In genomic region chr19:12891553-12892021, GRCh38 we compare ENCODE assay signal across 8 cellular contexts. TPM values are rescaled to one million over a fixed set of nuclear protein-coding genes. Genes with fewer than 3 reads are reported as not detected.
DNase-seq lines count a peak whose midpoint lies in the region; ATAC-seq, FAIRE-seq and TF ChIP-seq lines count a peak whose summit lies in the region.

No MANE protein-coding gene starts in this region.

- H3K9me3 ChIP-seq in heart left ventricle = no peaks in the 10 kb centered on the region
- H3K9me3 ChIP-seq in K562 (replicated peaks; ENCODE audit: control insufficient read depth, insufficient read depth, low read depth, low read length) = no peaks in the 10 kb centered on the region
- no peaks in the 10 kb centered on the region for H3K9me3 ChIP-seq in uterus

- H3K27me3 Mint-ChIP-seq in memory B cell = no peaks in the 10 kb centered on the region

- TSS peak; percentile 70 for BruUV-seq in K562 (replicated peaks; lab: Mats Ljungman, UMichigan)

- H3K27ac ChIP-seq in heart left ventricle (peak overlapping the region in 7 of 12 donors; percentile 64 to 85 (median 74)), K562 (ENCODE audit: extremely low read depth, low read depth, low read length) (peak overlapping the region; percentile 68), uterus (peak overlapping the region; percentile 61 to 85)

- H3K4me2 ChIP-seq in K562 (ENCODE audit: insufficient read depth, low read length) = peak overlapping the region; percentile 95

- H2AFZ ChIP-seq in K562 (ENCODE audit: low read depth, low read length) = peak overlapping the region; percentile 69; the same call in 1 of the 2 replicates

- peak overlapping the region; percentile 71 to 99 for H3K9ac ChIP-seq in K562 (ENCODE audit: insufficient read depth in 1 of 2, low read depth in 2 of 2, low read length in 2 of 2)

- H3K4me3 ChIP-seq in heart left ventricle (peak overlapping the region; percentile 71 to 98 (median 86)), K562 (peak overlapping the region; percentile 88), uterus (peak overlapping the region; percentile 92 to 94)

- peaks cover 32% of the 10 kb centered on the region for H3K79me2 ChIP-seq in K562 (ENCODE audit: control insufficient read depth, insufficient read depth, low read length)

- ATAC-seq in heart left ventricle (peak in 1 of 4 donors; percentile 2), Right ventricle myocardium inferior (no peak), K562 (no peak), memory B cell (ENCODE audit: low read depth) (no peak)

- peak overlapping the region; percentile 90 for H3K27ac Mint-ChIP-seq in memory B cell

- DNase-seq in heart left ventricle = no peak
- no peak for DNase-seq in Right ventricle myocardium inferior (ENCODE audit: missing footprints)
- DNase-seq in K562 (ENCODE audit: extremely low read depth in 1 of 4, low spot score in 3 of 4) = peak in 3 of 4 experiments; percentile 28 to 68 (median 65)
- DNase-seq in memory B cell (ENCODE audit: low spot score in 2 of 2) = peak in 1 of 2 donors; percentile 23
- no peak for DNase-seq in uterus
- no peak for DNase-seq in D341Med (ENCODE audit: low spot score)
- no peak for DNase-seq in DMS79 (lab: John Stamatoyannopoulos, UW)
- DNase-seq in medulla oblongata (ENCODE audit: extremely low spot score) = no peak

- 7 to 8% (median 8%) methylated on average over 22 to 26 of the region's 26 CpGs for WGBS in heart left ventricle, 4 donors
- WGBS in K562 (ENCODE audit: insufficient coverage, low coverage, missing lambda C conversion rate) = 2% methylated on average over 21 of the region's 26 CpGs

- no peak for FAIRE-seq in K562 (lab: Jason Lieb, UNC)

- CTCF ChIA-PET in K562 (lab: Yijun Ruan, JAX; ENCODE audit: low intra/inter-chr PET ratio) = interaction anchor here (0.7 kb wide), 1 partner anchor 186 kb away, joined by 3 read pairs; no protein-coding TSS in a partner anchor

- in situ Hi-C loops in K562 (cut with MboI) = no loop called here

- H3K4me1 Mint-ChIP-seq in memory B cell = peaks cover 17% of the 10 kb centered on the region

- TF ChIP-seq EP300 in K562 (IDR thresholded peaks at IDR 0.05; ENCODE audit: low read length) = no peak

- no peak for TF ChIP-seq RAD21 in K562 (CRISPR knock-in tag; conservative IDR thresholded peaks at IDR 0.05 in 1 of 2, IDR thresholded peaks at IDR 0.05 in 1 of 2)

- H3K27me3 ChIP-seq in heart left ventricle = peaks cover 0 to 6% (median 0%) of the 10 kb centered on the region in 9 donors
- no peaks in the 10 kb centered on the region for H3K27me3 ChIP-seq in K562 (ENCODE audit: control insufficient read depth in 2 of 2, insufficient read depth in 2 of 2, low read length in 2 of 2)
- H3K27me3 ChIP-seq in uterus = no peaks in the 10 kb centered on the region

- no peak for TF ChIP-seq CTCF in heart left ventricle (IDR thresholded peaks at IDR 0.05)
- no peak for TF ChIP-seq CTCF in K562 (IDR thresholded peaks at IDR 0.05 in 2 of 3, conservative IDR thresholded peaks at IDR 0.05 in 1 of 3; ENCODE audit: insufficient read depth in 2 of 3, low read depth in 1 of 3, low read length in 3 of 3)
- no peak for TF ChIP-seq CTCF in uterus (IDR thresholded peaks at IDR 0.05)

- POLR2A ChIA-PET in K562 (lab: Yijun Ruan, JAX) = interaction anchor here (0.6 to 1.9 kb wide), 13 partner anchors 9 to 205 kb away, joined by 3 to 7 read pairs (median 4); partner anchors contain the start of gene SYCE2

- intact Hi-C loops in heart left ventricle (cut with DNase I) = loop anchor here in 2 of 10 donors (2.0 to 10.0 kb wide), 2 partner anchors 47 to 63 kb away; partner anchors contain the start of genes CALR (in 1 of the 2) and GADD45GIP1 (in 1 of the 2)
- intact Hi-C loops in Right ventricle myocardium inferior (cut with DNase I) = loop anchor here (2.0 kb wide), 1 partner anchor 27 kb away; the partner anchor contains the start of gene SYCE2
- intact Hi-C loops in K562 (cut with micrococcal nuclease) = loop anchor here (1.0 kb wide), 1 partner anchor 28 kb away; the partner anchor contains the start of gene SYCE2
- intact Hi-C loops in uterus (cut with DNase I; ENCODE audit: low total_unique reads) = no loop called here

- peaks cover 12% of the 10 kb centered on the region for H3K36me3 Mint-ChIP-seq in memory B cell

- peak overlapping the region; percentile 93 for H3K4me3 Mint-ChIP-seq in memory B cell

- no peaks in the 10 kb centered on the region for H3K9me1 ChIP-seq in K562 (ENCODE audit: control insufficient read depth, insufficient read depth, low read length)

- TF ChIP-seq POLR2A in heart left ventricle (IDR thresholded peaks at IDR 0.05) = no peak
- no peak for TF ChIP-seq POLR2A in K562 (conservative IDR thresholded peaks at IDR 0.05)
- TF ChIP-seq POLR2A in uterus (IDR thresholded peaks at IDR 0.05) = no peak

- H3K4me1 ChIP-seq in heart left ventricle (peaks cover 0 to 22% (median 11%) of the 10 kb centered on the region in 12 donors), K562 (replicated peaks in 1 of 2; ENCODE audit: control insufficient read depth in 2 of 2, insufficient read depth in 2 of 2, low read length in 2 of 2) (peaks cover 15 to 53% of the 10 kb centered on the region in 2 experiments; a peak in 4 of 5 replicates), uterus (peaks cover 0 to 6% of the 10 kb centered on the region in 2 donors)

- H4K20me1 ChIP-seq in K562 (replicated peaks; ENCODE audit: control insufficient read depth, insufficient read depth, low read length) = peaks cover 5% of the 10 kb centered on the region; the same call in 1 of the 2 replicates

- H3K9me3 Mint-ChIP-seq in memory B cell = no peaks in the 10 kb centered on the region

- H3K36me3 ChIP-seq in heart left ventricle = peaks cover 0 to 31% (median 25%) of the 10 kb centered on the region in 9 donors
- peaks cover 34% of the 10 kb centered on the region; the same call in 2 of the 3 replicates for H3K36me3 ChIP-seq in K562 (ENCODE audit: control insufficient read depth, insufficient read depth, low read length)
- no peaks in the 10 kb centered on the region for H3K36me3 ChIP-seq in uterus

RNA-seq across cellular contexts. Expression of gene GCDH, which starts 0.6 kb away (rescaled TPM):
- total RNA-seq in heart left ventricle (100 to 1,000 TPM in 1 of 9 donors, 10 to 100 TPM in 8; 29.8 to 105 (median 46.7) TPM), Right ventricle myocardium inferior (33.4 TPM), K562 (2014; rRNA removed) (25.7 and 37.9 TPM in 2 replicates), K562 (2014; rRNA removed; fragmentation: Illumina TruSeq; extraction: Trizol) (11.5 and 17.7 TPM in 2 replicates), K562 (2015; rRNA removed; fragmentation: Illumina TruSeq; extraction: Trizol) (19.1 and 21.3 TPM in 2 replicates), K562 (2021) (40.1 and 47.5 TPM in 2 replicates), uterus (10 to 100 TPM in 3 of 4 donors, 1 to 10 TPM in 1; 6.8 to 47.9 (median 18.2) TPM)
- polyA plus RNA-seq in heart left ventricle (100 to 1,000 TPM in 1 of 2 donors, 10 to 100 TPM in 1; 28.7 to 107 TPM), K562 (2011; rRNA removed) (16.8 and 19.8 TPM in 2 replicates), K562 (2014; fragmentation: Illumina TruSeq; extraction: Trizol) (20.6 and 38.9 TPM in 2 replicates), K562 (2014; fragmentation: Nextera tagmentation; extraction: Ambion mirVana) (1 to 10 TPM; 2.9 to 5.5 TPM), K562 (2014; rRNA removed) (44.7 and 50.8 TPM in 2 replicates)
- total RNA-seq in K562 (2011; cell fraction: chromatin; rRNA removed; ENCODE audit: low replicate concordance) = 55.0 and 139 TPM in 2 replicates
- 92.4 and 115 TPM in 2 replicates for total RNA-seq in K562 (2011; cell fraction: nucleolus; rRNA removed)
- 67.1 and 68.3 TPM in 2 replicates for total RNA-seq in K562 (2011; cell fraction: nucleoplasm; rRNA removed)
- polyA plus RNA-seq in K562 (2011; cell fraction: cytosol; rRNA removed) = 38.3 and 58.8 TPM in 2 replicates
- polyA plus RNA-seq in K562 (2011; cell fraction: nucleus; rRNA removed) = 44.2 and 61.1 TPM in 2 replicates
- 12.4 and 34.6 TPM in 2 replicates for polyA plus RNA-seq in K562 (2012)
- 12.1 and 21.1 TPM in 2 replicates for polyA minus RNA-seq in K562 (2011; rRNA and poly(A)+ RNA removed)
- polyA minus RNA-seq in K562 (2011; cell fraction: cytosol; rRNA and poly(A)+ RNA removed) = 17.9 and 18.6 TPM in 2 replicates
- 26.5 and 27.9 TPM in 2 replicates for polyA minus RNA-seq in K562 (2011; cell fraction: nucleus; rRNA and poly(A)+ RNA removed)

RNA-seq across cellular contexts. Expression of gene KLF1, which starts 4.6 kb away (rescaled TPM):
- total RNA-seq in heart left ventricle (under 1 TPM in 2 of 9 donors, not detected in 7; 0.19 to 0.25 TPM), Right ventricle myocardium inferior (not detected), K562 (2014; rRNA removed) (163 and 229 TPM in 2 replicates), K562 (2014; rRNA removed; fragmentation: Illumina TruSeq; extraction: Trizol) (26.9 and 40.3 TPM in 2 replicates), K562 (2015; rRNA removed; fragmentation: Illumina TruSeq; extraction: Trizol) (76.4 and 81.8 TPM in 2 replicates), K562 (2021) (144 and 168 TPM in 2 replicates), uterus (under 1 TPM in 2 of 4 donors, not detected in 2; 0.77 to 0.97 TPM)
- polyA plus RNA-seq in heart left ventricle (not detected), K562 (2011; rRNA removed) (47.3 and 58.8 TPM in 2 replicates), K562 (2014; fragmentation: Illumina TruSeq; extraction: Trizol) (38.0 and 76.5 TPM in 2 replicates), K562 (2014; fragmentation: Nextera tagmentation; extraction: Ambion mirVana) (1 to 10 TPM; 8.4 to 9.3 TPM), K562 (2014; rRNA removed) (111 and 113 TPM in 2 replicates)
- 6.4 and 26.3 TPM in 2 replicates for total RNA-seq in K562 (2011; cell fraction: chromatin; rRNA removed; ENCODE audit: low replicate concordance)
- 42.0 and 42.9 TPM in 2 replicates for total RNA-seq in K562 (2011; cell fraction: nucleolus; rRNA removed)
- 23.0 and 24.3 TPM in 2 replicates for total RNA-seq in K562 (2011; cell fraction: nucleoplasm; rRNA removed)
- 72.0 and 223 TPM in 2 replicates for polyA plus RNA-seq in K562 (2011; cell fraction: cytosol; rRNA removed)
- polyA plus RNA-seq in K562 (2011; cell fraction: nucleus; rRNA removed) = 45.6 and 85.0 TPM in 2 replicates
- polyA plus RNA-seq in K562 (2012) = 70.7 and 93.0 TPM in 2 replicates
- polyA minus RNA-seq in K562 (2011; rRNA and poly(A)+ RNA removed) = 11.6 and 17.2 TPM in 2 replicates
- 35.4 and 37.3 TPM in 2 replicates for polyA minus RNA-seq in K562 (2011; cell fraction: cytosol; rRNA and poly(A)+ RNA removed)
- 23.3 and 27.4 TPM in 2 replicates for polyA minus RNA-seq in K562 (2011; cell fraction: nucleus; rRNA and poly(A)+ RNA removed)

RNA-seq across cellular contexts. Expression of gene DNASE2, which starts 10.3 kb away (rescaled TPM):
- total RNA-seq in heart left ventricle (10 to 100 TPM; 15.9 to 41.1 (median 23.3) TPM), Right ventricle myocardium inferior (18.8 TPM), K562 (2014; rRNA removed) (20.1 and 22.1 TPM in 2 replicates), K562 (2014; rRNA removed; fragmentation: Illumina TruSeq; extraction: Trizol) (15.4 and 17.4 TPM in 2 replicates), K562 (2015; rRNA removed; fragmentation: Illumina TruSeq; extraction: Trizol) (17.8 and 20.2 TPM in 2 replicates), K562 (2021) (21.1 and 25.4 TPM in 2 replicates), uterus (10 to 100 TPM; 19.0 to 65.8 (median 31.0) TPM)
- polyA plus RNA-seq in heart left ventricle (10 to 100 TPM; 11.7 to 31.7 TPM), K562 (2011; rRNA removed) (19.0 and 38.0 TPM in 2 replicates), K562 (2014; fragmentation: Illumina TruSeq; extraction: Trizol) (20.3 and 31.2 TPM in 2 replicates), K562 (2014; fragmentation: Nextera tagmentation; extraction: Ambion mirVana) (1 to 10 TPM; 4.4 to 6.1 TPM), K562 (2014; rRNA removed) (27.0 and 29.8 TPM in 2 replicates)
- 27.4 and 52.2 TPM in 2 replicates for total RNA-seq in K562 (2011; cell fraction: chromatin; rRNA removed; ENCODE audit: low replicate concordance)
- 66.1 and 75.4 TPM in 2 replicates for total RNA-seq in K562 (2011; cell fraction: nucleolus; rRNA removed)
- 43.7 and 50.4 TPM in 2 replicates for total RNA-seq in K562 (2011; cell fraction: nucleoplasm; rRNA removed)
- polyA plus RNA-seq in K562 (2011; cell fraction: cytosol; rRNA removed) = 38.9 and 53.7 TPM in 2 replicates
- 5.7 and 9.8 TPM in 2 replicates for polyA plus RNA-seq in K562 (2011; cell fraction: nucleus; rRNA removed)
- 23.6 and 112 TPM in 2 replicates for polyA plus RNA-seq in K562 (2012)
- polyA minus RNA-seq in K562 (2011; rRNA and poly(A)+ RNA removed) = 12.8 and 19.9 TPM in 2 replicates
- 13.2 and 19.3 TPM in 2 replicates for polyA minus RNA-seq in K562 (2011; cell fraction: cytosol; rRNA and poly(A)+ RNA removed)
- polyA minus RNA-seq in K562 (2011; cell fraction: nucleus; rRNA and poly(A)+ RNA removed) = 3.6 and 8.9 TPM in 2 replicates

RNA-seq across cellular contexts. Expression of gene SYCE2, which starts 27.5 kb away (rescaled TPM):
- total RNA-seq in heart left ventricle (under 1 TPM in 1 of 9 donors, not detected in 8; 0.24 TPM), Right ventricle myocardium inferior (not detected), K562 (2014; rRNA removed) (0.98 and 1.5 TPM in 2 replicates), K562 (2014; rRNA removed; fragmentation: Illumina TruSeq; extraction: Trizol) (0.57 and 1.2 TPM in 2 replicates), K562 (2015; rRNA removed; fragmentation: Illumina TruSeq; extraction: Trizol) (0.62 and 0.79 TPM in 2 replicates), K562 (2021) (0.67 and 0.69 TPM in 2 replicates), uterus (under 1 TPM in 2 of 4 donors, not detected in 2; 0.41 to 0.49 TPM)
- polyA plus RNA-seq in heart left ventricle (under 1 TPM in 1 of 2 donors, not detected in 1; 0.06 TPM), K562 (2011; rRNA removed) (1.2 and 1.7 TPM in 2 replicates), K562 (2014; fragmentation: Illumina TruSeq; extraction: Trizol) (2.1 TPM in 2 replicates), K562 (2014; fragmentation: Nextera tagmentation; extraction: Ambion mirVana) (under 1 TPM; 0.92 to 0.99 TPM), K562 (2014; rRNA removed) (0.85 and 2.1 TPM in 2 replicates)
- 1.0 TPM in 1 of 2 replicates, not detected in the other for total RNA-seq in K562 (2011; cell fraction: chromatin; rRNA removed; ENCODE audit: low replicate concordance)
- not detected in 2 replicates for total RNA-seq in K562 (2011; cell fraction: nucleolus; rRNA removed)
- not detected in 2 replicates for total RNA-seq in K562 (2011; cell fraction: nucleoplasm; rRNA removed)
- 0.96 and 1.1 TPM in 2 replicates for polyA plus RNA-seq in K562 (2011; cell fraction: cytosol; rRNA removed)
- 0.46 and 0.77 TPM in 2 replicates for polyA plus RNA-seq in K562 (2011; cell fraction: nucleus; rRNA removed)
- polyA plus RNA-seq in K562 (2012) = 1.4 and 4.3 TPM in 2 replicates
- polyA minus RNA-seq in K562 (2011; rRNA and poly(A)+ RNA removed) = 0.36 TPM in 1 of 2 replicates, not detected in the other
- polyA minus RNA-seq in K562 (2011; cell fraction: cytosol; rRNA and poly(A)+ RNA removed) = 1.5 TPM in 1 of 2 replicates, not detected in the other
- polyA minus RNA-seq in K562 (2011; cell fraction: nucleus; rRNA and poly(A)+ RNA removed) = not detected in 2 replicates

RNA-seq across cellular contexts. Expression of gene FARSA, which starts 41.9 kb away (rescaled TPM):
- total RNA-seq in heart left ventricle (10 to 100 TPM; 35.0 to 49.6 (median 40.6) TPM), Right ventricle myocardium inferior (37.6 TPM), K562 (2014; rRNA removed) (186 and 188 TPM in 2 replicates), K562 (2014; rRNA removed; fragmentation: Illumina TruSeq; extraction: Trizol) (23.7 and 36.8 TPM in 2 replicates), K562 (2015; rRNA removed; fragmentation: Illumina TruSeq; extraction: Trizol) (89.6 and 102 TPM in 2 replicates), K562 (2021) (237 TPM in 2 replicates), uterus (10 to 100 TPM in 2 of 4 donors, 1 to 10 TPM in 2; 4.6 to 47.8 (median 20.5) TPM)
- polyA plus RNA-seq in heart left ventricle (100 to 1,000 TPM in 1 of 2 donors, 10 to 100 TPM in 1; 37.3 to 104 TPM), K562 (2011; rRNA removed) (25.2 and 39.6 TPM in 2 replicates), K562 (2014; fragmentation: Illumina TruSeq; extraction: Trizol) (173 and 186 TPM in 2 replicates), K562 (2014; fragmentation: Nextera tagmentation; extraction: Ambion mirVana) (10 to 100 TPM; 32.6 to 40.0 TPM), K562 (2014; rRNA removed) (117 and 142 TPM in 2 replicates)
- 40.0 and 119 TPM in 2 replicates for total RNA-seq in K562 (2011; cell fraction: chromatin; rRNA removed; ENCODE audit: low replicate concordance)
- total RNA-seq in K562 (2011; cell fraction: nucleolus; rRNA removed) = 123 and 134 TPM in 2 replicates
- total RNA-seq in K562 (2011; cell fraction: nucleoplasm; rRNA removed) = 41.9 and 67.4 TPM in 2 replicates
- 37.9 and 94.3 TPM in 2 replicates for polyA plus RNA-seq in K562 (2011; cell fraction: cytosol; rRNA removed)
- 112 and 187 TPM in 2 replicates for polyA plus RNA-seq in K562 (2011; cell fraction: nucleus; rRNA removed)
- polyA plus RNA-seq in K562 (2012) = 137 and 208 TPM in 2 replicates
- polyA minus RNA-seq in K562 (2011; rRNA and poly(A)+ RNA removed) = 10.9 and 13.1 TPM in 2 replicates
- polyA minus RNA-seq in K562 (2011; cell fraction: cytosol; rRNA and poly(A)+ RNA removed) = 49.3 and 54.1 TPM in 2 replicates
- polyA minus RNA-seq in K562 (2011; cell fraction: nucleus; rRNA and poly(A)+ RNA removed) = 39.9 and 40.1 TPM in 2 replicates

Comparison
In these comparisons a context has a peak if more than half of its experiments do, and no peak if none do; other contexts are left out.
1. DNase-seq: peak in K562 (3 of 4); none in heart left ventricle (0 of 5), Right ventricle myocardium inferior (single experiment), uterus (0 of 2), D341Med (single experiment), DMS79 (single experiment) and medulla oblongata (single experiment).
2. Peak in every context shown above with its lines, with median percentiles within 50 percentile points of each other: H3K27ac ChIP-seq and H3K4me3 ChIP-seq.